ENCODE assay signal across 18 cellular contexts in the genomic region with DNA sequence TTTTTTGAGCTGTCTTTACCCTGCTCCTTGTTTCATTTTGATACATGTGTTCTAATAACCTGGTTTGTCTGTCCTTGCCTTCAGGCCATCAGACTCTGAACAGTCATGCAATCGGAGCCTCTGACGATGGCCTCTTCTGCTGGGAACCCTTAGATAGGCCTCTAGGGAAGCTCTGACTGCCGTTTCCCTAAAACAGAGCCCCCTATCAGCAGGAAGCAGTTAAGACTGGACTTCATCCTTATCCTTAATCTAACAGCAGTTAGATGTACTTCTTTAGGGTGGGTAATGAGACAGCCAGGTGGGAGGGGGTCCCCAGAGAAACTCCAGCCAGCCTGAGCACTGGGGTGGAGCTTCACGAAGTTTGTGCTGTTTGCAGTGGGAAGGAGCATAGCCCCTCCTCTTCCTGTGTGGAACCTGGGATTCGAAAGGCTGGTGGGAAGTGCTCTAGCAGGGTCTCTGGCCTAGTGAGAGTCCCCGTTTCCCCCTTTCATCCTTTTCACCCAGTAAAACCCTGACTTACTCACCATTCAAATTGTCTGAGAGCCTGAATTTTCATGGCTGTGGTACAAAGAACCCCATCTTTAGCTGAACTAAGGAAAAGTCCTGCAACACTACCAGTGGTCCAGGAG. TPM values are rescaled to one million over a fixed set of nuclear protein-coding genes. Genes with fewer than 3 reads are reported as not detected.
"Had no signal": no experiment of that assay in that cellular context is flagged by ENCODE, and none has a peak within 500 bp of the region (broad histone marks: within the 10 kb centered on the region; RNA-seq: fewer than 3 reads in every experiment).

No MANE protein-coding gene starts in this region.

- H3K4me1 ChIP-seq: left lung had no signal

- DNase-seq: activated CD4-positive, alpha-beta T cell treated with anti-CD3 and anti-CD28 coated beads for 36 hours; activated CD8-positive, alpha-beta memory T cell treated with anti-CD3 and anti-CD28 coated beads, Interleukin-2, amount 50 U/mL, for 4 hours; activated CD8-positive, alpha-beta T cell treated with anti-CD3 and anti-CD28 coated beads for 36 hours; activated T-cell treated with anti-CD3 and anti-CD28 coated beads, Interleukin-2, amount 50 U/mL, for 72 hours; dorsolateral prefrontal cortex; left lung; stimulated activated CD4-positive, alpha-beta T cell treated with anti-CD3 and anti-CD28 coated beads, Interleukin-2, amount 100 ng/mL, for 24 hours; stimulated activated naive B cell treated with anti-CD40 and anti-IgM and Interleukin-4, amounts not matched to agents 10 μg/mL and 1 μg/mL and 100 μg/mL, for 72 hours; T-helper 2 cell; trophoblast cell had no signal

- ATAC-seq: activated CD4-positive, alpha-beta T cell treated with anti-CD3 and anti-CD28 coated beads for 36 hours; activated CD8-positive, alpha-beta T cell treated with anti-CD3 and anti-CD28 coated beads for 36 hours; activated T-cell treated with anti-CD3 and anti-CD28 coated beads, Interleukin-2, amount 50 U/mL, for 72 hours; esophagus mucosa; left lung; natural killer cell treated with Interleukin-12 subunit alpha and Interleukin-12 subunit beta and Interleukin-15 and Interleukin-18, amount 100 ng/mL, for 72 hours; sciatic nerve; stimulated activated naive B cell treated with anti-CD40 and anti-IgM and Interleukin-4, amounts not matched to agents 10 μg/mL and 1 μg/mL and 100 μg/mL, for 72 hours had no signal

- H3K4me1 Mint-ChIP-seq: activated CD4-positive, alpha-beta T cell treated with anti-CD3 and anti-CD28 coated beads for 36 hours; stimulated activated naive B cell treated with anti-CD40 and anti-IgM and Interleukin-4, amounts not matched to agents 10 μg/mL and 1 μg/mL and 100 μg/mL, for 72 hours had no signal

- H3K4me3 ChIP-seq: dorsolateral prefrontal cortex, left lung had no signal

- H3K27ac ChIP-seq: dorsolateral prefrontal cortex, left lung had no signal

- H3K9me3 Mint-ChIP-seq: activated CD8-positive, alpha-beta T cell treated with anti-CD3 and anti-CD28 coated beads for 36 hours had no signal

- H3K36me3 Mint-ChIP-seq: natural killer cell treated with Interleukin-12 subunit alpha and Interleukin-12 subunit beta and Interleukin-15 and Interleukin-18, amount 100 ng/mL, for 72 hours had no signal

- H3K36me3 ChIP-seq: left lung had no signal

- FAIRE-seq: astrocyte, endometrium, islet of Langerhans had no signal

- H3K27ac Mint-ChIP-seq: activated CD4-positive, alpha-beta T cell treated with anti-CD3 and anti-CD28 coated beads for 36 hours; activated CD8-positive, alpha-beta T cell treated with anti-CD3 and anti-CD28 coated beads for 36 hours; activated T-cell treated with anti-CD3 and anti-CD28 coated beads, Interleukin-2, amount 50 U/mL, for 72 hours; natural killer cell treated with Interleukin-12 subunit alpha and Interleukin-12 subunit beta and Interleukin-15 and Interleukin-18, amount 100 ng/mL, for 72 hours; stimulated activated naive B cell treated with anti-CD40 and anti-IgM and Interleukin-4, amounts not matched to agents 10 μg/mL and 1 μg/mL and 100 μg/mL, for 72 hours had no signal

- H3K4me3 Mint-ChIP-seq: activated CD4-positive, alpha-beta T cell treated with anti-CD3 and anti-CD28 coated beads for 36 hours; activated CD8-positive, alpha-beta T cell treated with anti-CD3 and anti-CD28 coated beads for 36 hours; activated T-cell treated with anti-CD3 and anti-CD28 coated beads, Interleukin-2, amount 50 U/mL, for 72 hours; natural killer cell treated with Interleukin-12 subunit alpha and Interleukin-12 subunit beta and Interleukin-15 and Interleukin-18, amount 100 ng/mL, for 72 hours; stimulated activated naive B cell treated with anti-CD40 and anti-IgM and Interleukin-4, amounts not matched to agents 10 μg/mL and 1 μg/mL and 100 μg/mL, for 72 hours had no signal

RNA-seq across cellular contexts. Expression of gene SORCS3, which starts 28.4 kb away (rescaled TPM):
- total RNA-seq: activated CD4-positive, alpha-beta T cell treated with anti-CD3 and anti-CD28 coated beads for 36 hours; activated CD8-positive, alpha-beta T cell treated with anti-CD3 and anti-CD28 coated beads for 36 hours; activated T-cell treated with anti-CD3 and anti-CD28 coated beads, Interleukin-2, amount 50 U/mL, for 72 hours; esophagus mucosa; left lung; natural killer cell treated with Interleukin-12 subunit alpha and Interleukin-12 subunit beta and Interleukin-15 and Interleukin-18, amount 100 ng/mL, for 72 hours; omental fat pad; pulmonary artery endothelial cell had no signal
